In the genomic region with DNA sequence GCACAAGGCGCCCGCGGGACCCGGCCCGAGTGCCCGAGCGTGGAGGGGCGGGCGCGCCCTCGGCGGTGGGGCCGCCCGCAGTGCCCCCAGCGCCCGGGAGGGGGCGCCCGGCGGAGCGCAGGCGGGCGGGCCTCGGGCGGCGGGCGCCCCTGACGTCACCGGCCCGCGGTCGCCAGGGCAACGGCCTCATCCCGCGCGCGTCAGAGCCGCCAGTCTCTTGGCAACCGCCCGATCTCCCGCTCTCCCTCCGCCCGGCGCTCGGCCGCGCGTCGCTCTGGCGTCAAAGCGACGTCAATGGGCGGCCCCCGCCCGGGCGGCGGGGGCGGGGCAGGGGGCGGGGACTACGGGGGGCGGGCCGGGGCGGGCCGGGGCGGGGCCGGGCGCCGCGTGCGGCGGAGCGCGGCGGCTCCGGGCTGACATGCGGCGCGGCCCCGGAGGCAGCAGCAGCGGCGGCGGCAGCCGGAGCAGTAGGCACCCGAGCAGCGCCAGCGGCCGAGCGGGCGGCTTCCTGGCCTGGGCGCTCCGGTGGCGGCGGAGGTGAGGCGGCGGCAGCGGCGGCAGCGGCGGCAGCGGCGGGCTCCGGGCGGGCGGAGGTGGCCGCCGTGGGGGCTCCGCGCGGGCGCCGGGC, we compare ENCODE assay signal across 8 cellular contexts.
DNase-seq lines count a peak whose midpoint lies in the region; ATAC-seq, FAIRE-seq and TF ChIP-seq lines count a peak whose summit lies in the region.
"Not testable (repeated sequence)": the region's sequence is repeated elsewhere in the genome, so short reads cannot be mapped to it uniquely, and the experiment has no call there.

No MANE protein-coding gene starts in this region.

- TF ChIP-seq EP300 in A549 (IDR thresholded peaks at IDR 0.05) = not testable (repeated sequence)

- H3K4me2 ChIP-seq in A549 = not testable (repeated sequence)

- peak; percentile 2 to 69 for ATAC-seq in A549
- ATAC-seq in GM18909 (IDR thresholded peaks at IDR 0.05; ENCODE audit: poor library complexity, unreplicated experiment) = peak; percentile 85
- ATAC-seq in GM21447 (IDR thresholded peaks at IDR 0.05; ENCODE audit: unreplicated experiment) = peak; percentile 78
- peak; percentile 69 for ATAC-seq in HG02840 (IDR thresholded peaks at IDR 0.05; ENCODE audit: low FRiP score, unreplicated experiment)
- ATAC-seq in HG03175 (IDR thresholded peaks at IDR 0.05; ENCODE audit: unreplicated experiment) = peak; percentile 77
- ATAC-seq in RWPE2 (ENCODE audit: low read depth) = peak; percentile 65
- peak; percentile 93 for ATAC-seq in naive thymus-derived CD4-positive, alpha-beta T cell

- not testable (repeated sequence) for FAIRE-seq in A549 (lab: Jason Lieb, UNC)

- H3K27me3 ChIP-seq in RWPE2 (ENCODE audit: insufficient read depth, poor library complexity, severe bottlenecking); naive thymus-derived CD4-positive, alpha-beta T cell (ENCODE audit: control insufficient read depth in 2 of 2, insufficient read depth in 2 of 2, low read length in 2 of 2): not testable (repeated sequence)

- not testable (repeated sequence) for TF ChIP-seq RAD21 in A549 (conservative IDR thresholded peaks at IDR 0.05 in 1 of 2, IDR thresholded peaks at IDR 0.05 in 1 of 2)

- intact Hi-C loops in naive thymus-derived CD4-positive, alpha-beta T cell (cut with micrococcal nuclease) = not testable (repeated sequence)

- H3K4me3 Mint-ChIP-seq in naive thymus-derived CD4-positive, alpha-beta T cell = not testable (repeated sequence)

- not testable (repeated sequence) for H3K27ac ChIP-seq in A549; RWPE2 (ENCODE audit: poor library complexity, severe bottlenecking); coronary artery; naive thymus-derived CD4-positive, alpha-beta T cell (ENCODE audit: low read depth, low read length)

- H3K36me3 ChIP-seq in RWPE2 (ENCODE audit: low read depth); naive thymus-derived CD4-positive, alpha-beta T cell (ENCODE audit: control insufficient read depth in 2 of 3, insufficient read depth in 3 of 3, low read length in 3 of 3): not testable (repeated sequence)

- not testable (repeated sequence) for TF ChIP-seq CTCF in A549 (IDR thresholded peaks at IDR 0.05); RWPE2 (IDR thresholded peaks at IDR 0.05; ENCODE audit: poor library complexity, severe bottlenecking); coronary artery (IDR thresholded peaks at IDR 0.05)

- not testable (repeated sequence) for H3K4me1 ChIP-seq in A549; RWPE2 (ENCODE audit: insufficient read depth, poor library complexity, severe bottlenecking); naive thymus-derived CD4-positive, alpha-beta T cell (ENCODE audit: control insufficient read depth in 2 of 2, insufficient read depth in 2 of 2, low read length in 2 of 2)

- H3K27me3 Mint-ChIP-seq in naive thymus-derived CD4-positive, alpha-beta T cell = not testable (repeated sequence)

- TF ChIP-seq POLR2A in A549 (IDR thresholded peaks at IDR 0.05; ENCODE audit: low read length) = not testable (repeated sequence)

- POLR2A ChIA-PET in A549 (lab: Yijun Ruan, JAX); naive thymus-derived CD4-positive, alpha-beta T cell (lab: Charles Lee): not testable (repeated sequence)

- H3K27ac Mint-ChIP-seq in naive thymus-derived CD4-positive, alpha-beta T cell = not testable (repeated sequence)

- not testable (repeated sequence) for H3K36me3 Mint-ChIP-seq in naive thymus-derived CD4-positive, alpha-beta T cell

- not testable (repeated sequence) for H3K4me3 ChIP-seq in A549; RWPE2 (ENCODE audit: severe bottlenecking); naive thymus-derived CD4-positive, alpha-beta T cell (ENCODE audit: low read length)
- H3K4me3 ChIP-seq in coronary artery = peak overlapping the region; percentile 66

- not testable (repeated sequence) for DNase-seq in A549 (ENCODE audit: low read depth in 1 of 2, low spot score in 1 of 2); RWPE2 (ENCODE audit: low spot score); coronary artery (ENCODE audit: low spot score); naive thymus-derived CD4-positive, alpha-beta T cell

- not testable (repeated sequence) for H3K9me3 ChIP-seq in A549; RWPE2 (ENCODE audit: severe bottlenecking); naive thymus-derived CD4-positive, alpha-beta T cell (ENCODE audit: control insufficient read depth in 2 of 3, low read length in 3 of 3)

- H3K9me3 Mint-ChIP-seq in naive thymus-derived CD4-positive, alpha-beta T cell = not testable (repeated sequence)

- no CpG with 5 or more reads among the region's 110 CpGs for WGBS in A549 (ENCODE audit: missing lambda C conversion rate)

- H3K4me1 Mint-ChIP-seq in naive thymus-derived CD4-positive, alpha-beta T cell = not testable (repeated sequence)

- CTCF ChIA-PET in A549 (lab: Yijun Ruan, JAX); naive thymus-derived CD4-positive, alpha-beta T cell (lab: Charles Lee): not testable (repeated sequence)

Comparison
In these comparisons a context has a peak if more than half of its experiments do, and no peak if none do; other contexts are left out.
1. ATAC-seq: peak in every context shown above with its lines; median percentile 93 in naive thymus-derived CD4-positive, alpha-beta T cell; 85 in GM18909; 78 in GM21447; 77 in HG03175; 69 in HG02840; 65 in RWPE2; 36 in A549.